ENCODE assay signal across 7 cellular contexts in the genomic region with DNA sequence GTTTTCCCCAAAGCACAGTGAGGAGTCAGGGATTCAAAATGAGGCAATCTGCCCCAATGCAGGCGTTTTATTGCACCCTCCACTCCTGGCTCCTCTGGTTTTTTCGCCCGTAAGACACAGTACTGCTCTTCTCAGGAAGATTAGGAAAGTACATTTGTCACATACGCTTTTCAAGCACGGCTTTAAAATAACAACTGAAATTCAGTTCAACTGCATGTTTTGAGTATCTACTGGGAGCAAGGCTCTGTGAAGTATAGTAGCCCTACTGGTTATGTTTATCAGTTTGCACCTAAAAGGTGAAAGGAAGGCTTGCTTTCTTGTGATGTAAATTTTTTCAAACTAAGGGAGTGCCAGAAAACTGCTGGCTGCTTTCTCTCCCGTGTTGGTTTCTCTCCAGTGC. TPM values are rescaled to one million over a fixed set of nuclear protein-coding genes. Genes with fewer than 3 reads are reported as not detected.
A peak's percentile ranks its signal among the peaks of the same experiment; 100 is the strongest.
DNase-seq lines count a peak whose midpoint lies in the region; ATAC-seq and TF ChIP-seq lines count a peak whose summit lies in the region.

No MANE protein-coding gene starts in this region.

- H3K9me3 Mint-ChIP-seq in effector memory CD8-positive, alpha-beta T cell = no peaks in the 10 kb centered on the region
- H3K9me3 Mint-ChIP-seq in natural killer cell treated with Interleukin-12 subunit alpha and Interleukin-12 subunit beta and Interleukin-15 and Interleukin-18, amount 100 ng/mL, for 72 hours = no peaks in the 10 kb centered on the region

- no peak for ATAC-seq in effector memory CD8-positive, alpha-beta T cell (replicated peaks)
- ATAC-seq in natural killer cell treated with Interleukin-12 subunit alpha and Interleukin-12 subunit beta and Interleukin-15 and Interleukin-18, amount 100 ng/mL, for 72 hours = no peak
- no peak for ATAC-seq in HG03025 (IDR thresholded peaks at IDR 0.05; ENCODE audit: low FRiP score, unreplicated experiment)

- H3K4me3 Mint-ChIP-seq in effector memory CD8-positive, alpha-beta T cell = peak overlapping the region; percentile 96 to 97
- H3K4me3 Mint-ChIP-seq in natural killer cell treated with Interleukin-12 subunit alpha and Interleukin-12 subunit beta and Interleukin-15 and Interleukin-18, amount 100 ng/mL, for 72 hours = peak overlapping the region; percentile 86

- peaks cover 15 to 27% of the 10 kb centered on the region in 2 donors for H3K4me1 Mint-ChIP-seq in effector memory CD8-positive, alpha-beta T cell (ENCODE audit: low read depth in 2 of 2)
- H3K4me1 Mint-ChIP-seq in natural killer cell treated with Interleukin-12 subunit alpha and Interleukin-12 subunit beta and Interleukin-15 and Interleukin-18, amount 100 ng/mL, for 72 hours (ENCODE audit: low read depth in 2 of 2) = peaks cover 32 to 33% of the 10 kb centered on the region in 2 donors

- no peaks in the 10 kb centered on the region for H3K27me3 Mint-ChIP-seq in effector memory CD8-positive, alpha-beta T cell
- no peaks in the 10 kb centered on the region for H3K27me3 Mint-ChIP-seq in natural killer cell treated with Interleukin-12 subunit alpha and Interleukin-12 subunit beta and Interleukin-15 and Interleukin-18, amount 100 ng/mL, for 72 hours

- DNase-seq in GM20000 (ENCODE audit: low spot score) (peak; percentile 24), OCI-M1 (lab: John Stamatoyannopoulos, UW) (peak; percentile 82), NCI-H446 treated with DMSO at 0.1 percent for 48 hours (lab: John Stamatoyannopoulos, UW) (no peak), SIG-M5 (lab: John Stamatoyannopoulos, UW) (no peak)
- no peak for DNase-seq in effector memory CD8-positive, alpha-beta T cell
- no peak for DNase-seq in natural killer cell treated with Interleukin-12 subunit alpha and Interleukin-12 subunit beta and Interleukin-15 and Interleukin-18, amount 100 ng/mL, for 72 hours (ENCODE audit: low spot score)

- TF ChIP-seq CTCF in GM20000 (IDR thresholded peaks at IDR 0.05; ENCODE audit: extremely low read depth, missing control alignments) = no peak

- H3K36me3 Mint-ChIP-seq in effector memory CD8-positive, alpha-beta T cell (ENCODE audit: insufficient read depth) = peaks cover 42% of the 10 kb centered on the region
- no peaks in the 10 kb centered on the region for H3K36me3 Mint-ChIP-seq in natural killer cell treated with Interleukin-12 subunit alpha and Interleukin-12 subunit beta and Interleukin-15 and Interleukin-18, amount 100 ng/mL, for 72 hours

- H3K27ac Mint-ChIP-seq in effector memory CD8-positive, alpha-beta T cell = peak overlapping the region; percentile 95 to 98
- peak overlapping the region; percentile 89 to 93 for H3K27ac Mint-ChIP-seq in natural killer cell treated with Interleukin-12 subunit alpha and Interleukin-12 subunit beta and Interleukin-15 and Interleukin-18, amount 100 ng/mL, for 72 hours

RNA-seq across cellular contexts. Expression of a gene that starts 1.9 kb away (rescaled TPM):
- total RNA-seq in natural killer cell treated with Interleukin-12 subunit alpha and Interleukin-12 subunit beta and Interleukin-15 and Interleukin-18, amount 100 ng/mL, for 72 hours = 10 to 100 TPM; 31.6 to 49.0 TPM

Comparison
In these comparisons a context has a peak if more than half of its experiments do, and no peak if none do; other contexts are left out.
1. DNase-seq: peak in GM20000 (single experiment) and OCI-M1 (single experiment); none in effector memory CD8-positive, alpha-beta T cell (0 of 3), natural killer cell treated with Interleukin-12 subunit alpha and Interleukin-12 subunit beta and Interleukin-15 and Interleukin-18, amount 100 ng/mL, for 72 hours (single experiment), NCI-H446 treated with DMSO at 0.1 percent for 48 hours (single experiment) and SIG-M5 (single experiment).